Comparison of ENCODE assay signal across 28 cellular contexts in genomic region chr1:112869895-112870294, GRCh38.
DNase-seq lines count a peak whose midpoint lies in the region; ATAC-seq and TF ChIP-seq lines count a peak whose summit lies in the region.
"Had no signal": no experiment of that assay in that cellular context is flagged by ENCODE, and none has a peak within 500 bp of the region (broad histone marks: within the 10 kb centered on the region; RNA-seq: fewer than 3 reads in every experiment).

No MANE protein-coding gene starts in this region.

- peak; percentile 34 to 47 for ATAC-seq in activated naive CD4-positive, alpha-beta T cell treated with anti-CD3 and anti-CD28 coated beads, Interleukin-2, amount 50 U/mL, for 72 hours
- ATAC-seq in activated naive CD8-positive, alpha-beta T cell treated with anti-CD3 and anti-CD28 coated beads, Interleukin-2, amount 50 U/mL, for 24 hours, result peak; percentile 20
- no peak for ATAC-seq in HG02884 (IDR thresholded peaks at IDR 0.05; ENCODE audit: unreplicated experiment)
- no peak for ATAC-seq in naive thymus-derived CD8-positive, alpha-beta T cell

- peak overlapping the region; percentile 41 for H3K14ac ChIP-seq in trophoblast cell (ENCODE audit: low read length)

- no peak overlapping the region for H3K27ac Mint-ChIP-seq in activated naive CD4-positive, alpha-beta T cell treated with anti-CD3 and anti-CD28 coated beads, Interleukin-2, amount 50 U/mL, for 72 hours
- H3K27ac Mint-ChIP-seq in activated naive CD8-positive, alpha-beta T cell treated with anti-CD3 and anti-CD28 coated beads, Interleukin-2, amount 50 U/mL, for 24 hours, result no peak overlapping the region
- H3K27ac Mint-ChIP-seq in naive thymus-derived CD8-positive, alpha-beta T cell, result peak overlapping the region in 1 of 10 donors; percentile 65
- H3K27ac Mint-ChIP-seq: CD14-positive monocyte had no signal

- peaks cover 5% of the 10 kb centered on the region for H3K79me2 ChIP-seq in trophoblast cell (ENCODE audit: control insufficient read depth, insufficient read depth, low read length, poor library complexity)

- H3K79me1 ChIP-seq in trophoblast cell (ENCODE audit: low read length), result peaks cover 30% of the 10 kb centered on the region

- no peaks in the 10 kb centered on the region for H3K9me3 Mint-ChIP-seq in activated naive CD4-positive, alpha-beta T cell treated with anti-CD3 and anti-CD28 coated beads, Interleukin-2, amount 50 U/mL, for 72 hours
- no peaks in the 10 kb centered on the region for H3K9me3 Mint-ChIP-seq in activated naive CD8-positive, alpha-beta T cell treated with anti-CD3 and anti-CD28 coated beads, Interleukin-2, amount 50 U/mL, for 24 hours
- H3K9me3 Mint-ChIP-seq in naive thymus-derived CD8-positive, alpha-beta T cell, result no peaks in the 10 kb centered on the region
- H3K9me3 Mint-ChIP-seq: CD14-positive monocyte; CD8-positive, alpha-beta memory T cell; H9 had no signal

- H3K36me3 ChIP-seq in HEK293 (ENCODE audit: control insufficient read depth in 2 of 2, insufficient read depth in 1 of 2, low read length in 2 of 2) (no peaks in the 10 kb centered on the region), trophoblast cell (ENCODE audit: control insufficient read depth in 1 of 2, insufficient read depth in 2 of 2, low read length in 2 of 2) (peaks cover 0 to 2% of the 10 kb centered on the region in 2 experiments)
- H3K36me3 ChIP-seq: BE2C had no signal

- DNase-seq in activated naive CD4-positive, alpha-beta T cell treated with anti-CD3 and anti-CD28 coated beads, Interleukin-2, amount 50 U/mL, for 72 hours (ENCODE audit: low spot score in 2 of 2), result no peak
- no peak for DNase-seq in activated naive CD4-positive, alpha-beta T cell (lab: John Stamatoyannopoulos, UW)
- DNase-seq in activated naive CD8-positive, alpha-beta T cell treated with anti-CD3 and anti-CD28 coated beads, Interleukin-2, amount 50 U/mL, for 24 hours, result no peak
- no peak for DNase-seq in trophoblast cell
- DNase-seq in naive thymus-derived CD8-positive, alpha-beta T cell, result no peak
- no peak for DNase-seq in cerebellar nuclear complex (lab: John Stamatoyannopoulos, UW)
- DNase-seq: 8988T; ACHN; BE2C; CD8-positive, alpha-beta memory T cell; DMS153; GM23248; H9; Karpas-422; NCI-H1092 treated with DMSO at 0.1 percent for 48 hours; NCI-H1436; NCI-H1930; NCI-H2107; NCI-H446; NCI-H526; NCI-H82; NK-92 treated with Interleukin-12 subunit alpha and Interleukin-12 subunit beta, amount 100 ng/mL, for 24 hours; RPMI8226; SHP77 had no signal

- no peaks in the 10 kb centered on the region for H3K36me3 Mint-ChIP-seq in activated naive CD4-positive, alpha-beta T cell treated with anti-CD3 and anti-CD28 coated beads, Interleukin-2, amount 50 U/mL, for 72 hours
- H3K36me3 Mint-ChIP-seq in activated naive CD8-positive, alpha-beta T cell treated with anti-CD3 and anti-CD28 coated beads, Interleukin-2, amount 50 U/mL, for 24 hours (ENCODE audit: low read depth), result no peaks in the 10 kb centered on the region
- no peaks in the 10 kb centered on the region for H3K36me3 Mint-ChIP-seq in naive thymus-derived CD8-positive, alpha-beta T cell
- H3K36me3 Mint-ChIP-seq: CD14-positive monocyte; CD8-positive, alpha-beta memory T cell had no signal

- peak overlapping the region; percentile 43 for H3K4ac ChIP-seq in trophoblast cell (ENCODE audit: low read depth, low read length)

- H4K91ac ChIP-seq in trophoblast cell (ENCODE audit: low read depth, low read length), result peak overlapping the region; percentile 69

- peaks cover 3% of the 10 kb centered on the region for H3K27me3 Mint-ChIP-seq in activated naive CD8-positive, alpha-beta T cell treated with anti-CD3 and anti-CD28 coated beads, Interleukin-2, amount 50 U/mL, for 24 hours
- H3K27me3 Mint-ChIP-seq in naive thymus-derived CD8-positive, alpha-beta T cell, result peaks cover 0 to 12% (median 0%) of the 10 kb centered on the region in 5 donors

- no peaks in the 10 kb centered on the region; the same call in 1 of the 2 replicates for H3K4me1 ChIP-seq in HEK293 (ENCODE audit: control insufficient read depth, insufficient read depth, low read length)
- H3K4me1 ChIP-seq in trophoblast cell (ENCODE audit: control insufficient read depth in 1 of 2, insufficient read depth in 2 of 2, low read length in 2 of 2), result peaks cover 16 to 21% of the 10 kb centered on the region in 2 experiments
- H3K4me1 ChIP-seq: BE2C had no signal

- POLR2A ChIA-PET in HEK293 (lab: Yijun Ruan, JAX), result no interaction called here
- POLR2A ChIA-PET in naive thymus-derived CD8-positive, alpha-beta T cell (lab: Charles Lee), result no interaction called here

- no CpG with 5 or more reads among the region's 4 CpGs for WGBS in trophoblast cell (ENCODE audit: extremely low coverage, insufficient coverage, insufficient read length)

- H3K18ac ChIP-seq in trophoblast cell (ENCODE audit: low read length), result no peak overlapping the region

- CTCF ChIA-PET in HEK293 (lab: Yijun Ruan, JAX), result interaction anchor here (0.6 kb wide), 1 partner anchor 21 kb away, joined by 3 read pairs; no protein-coding TSS in a partner anchor

- no peak overlapping the region for H3K23ac ChIP-seq in trophoblast cell (ENCODE audit: low read length)

- H3K4me3 Mint-ChIP-seq in activated naive CD8-positive, alpha-beta T cell treated with anti-CD3 and anti-CD28 coated beads, Interleukin-2, amount 50 U/mL, for 24 hours, result no peak overlapping the region
- H3K4me3 Mint-ChIP-seq in naive thymus-derived CD8-positive, alpha-beta T cell, result no peak overlapping the region
- H3K4me3 Mint-ChIP-seq: CD14-positive monocyte; CD8-positive, alpha-beta memory T cell; H9 had no signal

- no peaks in the 10 kb centered on the region for H3K27me3 ChIP-seq in trophoblast cell (ENCODE audit: insufficient read depth, low read length)
- H3K27me3 ChIP-seq: BE2C had no signal

- H3K4me1 Mint-ChIP-seq in activated naive CD8-positive, alpha-beta T cell treated with anti-CD3 and anti-CD28 coated beads, Interleukin-2, amount 50 U/mL, for 24 hours, result no peaks in the 10 kb centered on the region
- H3K4me1 Mint-ChIP-seq in naive thymus-derived CD8-positive, alpha-beta T cell, result peaks cover 0 to 2% (median 0%) of the 10 kb centered on the region in 4 donors
- H3K4me1 Mint-ChIP-seq: CD8-positive, alpha-beta memory T cell had no signal

- H4K12ac ChIP-seq in trophoblast cell (ENCODE audit: low read depth, low read length), result no peak overlapping the region

- peak overlapping the region; percentile 62 for H2BK12ac ChIP-seq in trophoblast cell (ENCODE audit: low read length)

- no peak for TF ChIP-seq CTCF in HEK293 (tag by site-specific recombination; IDR thresholded peaks at IDR 0.05)

- no peak overlapping the region for H3K9ac ChIP-seq in trophoblast cell (ENCODE audit: low read length)
- H3K9ac ChIP-seq: GM23248 had no signal

- no peak overlapping the region for H3K27ac ChIP-seq in HEK293 (ENCODE audit: extremely low read depth, low read depth, low read length)
- no peak overlapping the region for H3K27ac ChIP-seq in trophoblast cell (ENCODE audit: low read depth, low read length)
- H3K27ac ChIP-seq: GM23248, HL-60 had no signal

- H3K9me3 ChIP-seq in HEK293 (ENCODE audit: control insufficient read depth, insufficient read depth, low read depth, low read length) (no peaks in the 10 kb centered on the region), trophoblast cell (ENCODE audit: insufficient read depth, low read depth, low read length) (no peaks in the 10 kb centered on the region)

- H3K4me3 ChIP-seq in HEK293 (ENCODE audit: low read depth, low read length) (no peak overlapping the region), trophoblast cell (ENCODE audit: low read depth, low read length) (no peak overlapping the region)
- H3K4me3 ChIP-seq: GM23248 had no signal

- H4K8ac ChIP-seq in trophoblast cell (ENCODE audit: low read depth, low read length), result peak overlapping the region; percentile 29

- H2AK5ac ChIP-seq in trophoblast cell (ENCODE audit: low read length), result peak overlapping the region; percentile 55

- peak overlapping the region; percentile 81 for H2BK120ac ChIP-seq in trophoblast cell (ENCODE audit: insufficient read depth, low read length, poor library complexity)

- no peak overlapping the region for H2BK5ac ChIP-seq in trophoblast cell (ENCODE audit: low read depth, low read length, poor library complexity)

- H2AFZ ChIP-seq in trophoblast cell (ENCODE audit: insufficient read depth, low read length, poor library complexity), result no peak overlapping the region
- H2AFZ ChIP-seq: GM23248 had no signal

- no peak overlapping the region for H3K4me2 ChIP-seq in trophoblast cell (ENCODE audit: low read length)

TF ChIP-seq in HEK293, 187 proteins besides CTCF, POLR2A, EP300 and RAD21:
- TF ChIP-seq ZNF221 (tag by site-specific recombination; IDR thresholded peaks at IDR 0.05; ENCODE audit: borderline replicate concordance), result no peak
- TF ChIP-seq, protein P1, sequence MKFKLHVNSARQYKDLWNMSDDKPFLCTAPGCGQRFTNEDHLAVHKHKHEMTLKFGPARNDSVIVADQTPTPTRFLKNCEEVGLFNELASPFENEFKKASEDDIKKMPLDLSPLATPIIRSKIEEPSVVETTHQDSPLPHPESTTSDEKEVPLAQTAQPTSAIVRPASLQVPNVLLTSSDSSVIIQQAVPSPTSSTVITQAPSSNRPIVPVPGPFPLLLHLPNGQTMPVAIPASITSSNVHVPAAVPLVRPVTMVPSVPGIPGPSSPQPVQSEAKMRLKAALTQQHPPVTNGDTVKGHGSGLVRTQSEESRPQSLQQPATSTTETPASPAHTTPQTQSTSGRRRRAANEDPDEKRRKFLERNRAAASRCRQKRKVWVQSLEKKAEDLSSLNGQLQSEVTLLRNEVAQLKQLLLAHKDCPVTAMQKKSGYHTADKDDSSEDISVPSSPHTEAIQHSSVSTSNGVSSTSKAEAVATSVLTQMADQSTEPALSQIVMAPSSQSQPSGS (tag by site-specific recombination; IDR thresholded peaks at IDR 0.05; ENCODE audit: low read depth), result peak; percentile 42; the same call in 1 of the 2 replicates

Comparison
In these comparisons a context has a peak if more than half of its experiments do, and no peak if none do; other contexts are left out.
1. ATAC-seq: peak in activated naive CD4-positive, alpha-beta T cell treated with anti-CD3 and anti-CD28 coated beads, Interleukin-2, amount 50 U/mL, for 72 hours (2 of 2) and activated naive CD8-positive, alpha-beta T cell treated with anti-CD3 and anti-CD28 coated beads, Interleukin-2, amount 50 U/mL, for 24 hours (single experiment); none in HG02884 (single experiment) and naive thymus-derived CD8-positive, alpha-beta T cell (0 of 2).